16 cellular contexts compared by ENCODE assay signal in genomic region chr20:2385026-2385425, GRCh38. TPM values are rescaled to one million over a fixed set of nuclear protein-coding genes. Genes with fewer than 3 reads are reported as not detected.
"Had no signal": no experiment of that assay in that cellular context is flagged by ENCODE, and none has a peak within 500 bp of the region (broad histone marks: within the 10 kb centered on the region; RNA-seq: fewer than 3 reads in every experiment).

No MANE protein-coding gene starts in this region.

- DNase-seq: activated B cell treated with CpG ODN at 0.5 μM for 24 hours; activated CD4-positive, alpha-beta T cell treated with anti-CD3 and anti-CD28 coated beads, Interleukin-2, amount 10 ng/mL, durations not matched to agents 7 days and 5 days; activated T-cell treated with anti-CD3 and anti-CD28 coated beads, Interleukin-2, amount 50 U/mL, for 1 hour; body of pancreas; dermis blood vessel endothelial cell; erythroblast; midbrain; naive B cell; small intestine; T-helper 1 cell had no signal

- H3K4me3 ChIP-seq: body of pancreas, hepatocyte, tibial nerve had no signal

- H3K4me3 Mint-ChIP-seq: activated B cell treated with CpG ODN at 0.5 μM for 24 hours; activated CD4-positive, alpha-beta T cell treated with anti-CD3 and anti-CD28 coated beads, Interleukin-2, amount 10 ng/mL, durations not matched to agents 7 days and 5 days; activated naive CD4-positive, alpha-beta T cell treated with anti-CD3 and anti-CD28 coated beads, Interleukin-2, amount 50 U/mL, for 24 hours had no signal

- H3K4me1 ChIP-seq: body of pancreas, tibial nerve had no signal

- H3K27ac ChIP-seq: body of pancreas, hepatocyte, neutrophil, tibial nerve had no signal

- H3K4me1 Mint-ChIP-seq: activated B cell treated with CpG ODN at 0.5 μM for 24 hours had no signal

- H3K9me3 ChIP-seq: body of pancreas, neutrophil had no signal

- H3K4me2 ChIP-seq: hepatocyte had no signal

- H3K36me3 Mint-ChIP-seq: activated naive CD4-positive, alpha-beta T cell treated with anti-CD3 and anti-CD28 coated beads, Interleukin-2, amount 50 U/mL, for 24 hours had no signal

- H3K27ac Mint-ChIP-seq: activated B cell treated with CpG ODN at 0.5 μM for 24 hours; activated CD4-positive, alpha-beta T cell treated with anti-CD3 and anti-CD28 coated beads, Interleukin-2, amount 10 ng/mL, durations not matched to agents 7 days and 5 days; activated naive CD4-positive, alpha-beta T cell treated with anti-CD3 and anti-CD28 coated beads, Interleukin-2, amount 50 U/mL, for 24 hours; naive B cell had no signal

- H3K79me2 ChIP-seq: hepatocyte had no signal

- H2AFZ ChIP-seq: hepatocyte had no signal

- ATAC-seq: body of pancreas had no signal

- H3K36me3 ChIP-seq: neutrophil, tibial nerve had no signal

RNA-seq across cellular contexts. Expression of gene TGM6, which starts 4.3 kb away (rescaled TPM):
- total RNA-seq: activated B cell treated with CpG ODN at 0.5 μM for 24 hours; activated CD4-positive, alpha-beta T cell treated with anti-CD3 and anti-CD28 coated beads, Interleukin-2, amount 10 ng/mL, durations not matched to agents 7 days and 5 days; activated CD8-positive, alpha-beta memory T cell treated with anti-CD3 and anti-CD28 coated beads for 36 hours; body of pancreas; dermis blood vessel endothelial cell; hepatocyte; subcutaneous adipose tissue; tibial nerve had no signal
- polyA plus RNA-seq: hepatocyte, small intestine had no signal
